In the genomic region with DNA sequence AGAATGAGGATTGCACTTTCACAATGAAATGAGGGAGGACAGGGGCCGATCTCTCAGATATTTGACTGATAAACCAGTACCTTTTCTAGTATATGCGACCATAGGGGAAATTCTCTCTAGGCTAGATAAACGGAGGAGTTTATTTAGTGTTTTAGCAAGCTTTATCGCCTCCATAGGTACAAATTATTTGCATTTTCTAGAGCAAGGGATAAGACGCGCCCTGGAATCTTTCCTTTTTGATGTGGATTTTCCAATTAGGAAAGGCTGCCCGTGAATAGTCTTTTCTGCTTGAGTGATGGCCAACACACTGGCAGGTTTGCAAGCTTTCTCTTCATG, we compare ENCODE assay signal across 8 cellular contexts. TPM values are rescaled to one million over a fixed set of nuclear protein-coding genes. Genes with fewer than 3 reads are reported as not detected.
DNase-seq lines count a peak whose midpoint lies in the region; ATAC-seq, FAIRE-seq and TF ChIP-seq lines count a peak whose summit lies in the region.

No MANE protein-coding gene starts in this region.

- H3K4me3 Mint-ChIP-seq in astrocyte (ENCODE audit: unreplicated experiment) (peak overlapping the region; percentile 97), memory B cell (peak overlapping the region; percentile 94)

- TF ChIP-seq POLR2A in uterus (IDR thresholded peaks at IDR 0.05): no peak

- H3K27ac ChIP-seq in left ventricle myocardium inferior (replicated peaks) (peak overlapping the region; percentile 64), astrocyte (ENCODE audit: low read depth, low read length) (no peak overlapping the region), uterus (peak overlapping the region in 1 of 2 donors; percentile 81)

- intact Hi-C loops in left ventricle myocardium inferior (cut with micrococcal nuclease) (no loop called here), cardiac septum (cut with DNase I) (loop anchor here (10.0 kb wide), 1 partner anchor 695 kb away; no protein-coding TSS in a partner anchor), uterus (cut with DNase I; ENCODE audit: low total_unique reads) (no loop called here)

- H3K9me3 ChIP-seq in left ventricle myocardium inferior (replicated peaks): no peaks in the 10 kb centered on the region
- no peaks in the 10 kb centered on the region for H3K9me3 ChIP-seq in astrocyte (ENCODE audit: insufficient read depth, low read depth, low read length)
- no peaks in the 10 kb centered on the region for H3K9me3 ChIP-seq in uterus

- peak overlapping the region; percentile 83 for H3K4me3 ChIP-seq in left ventricle myocardium inferior
- peak overlapping the region; percentile 94 for H3K4me3 ChIP-seq in astrocyte (ENCODE audit: insufficient read depth, low read depth, low read length)
- H3K4me3 ChIP-seq in uterus: peak overlapping the region; percentile 69 to 77

- no peak for FAIRE-seq in astrocyte (lab: Jason Lieb, UNC)

- TF ChIP-seq CTCF in left ventricle myocardium inferior (IDR thresholded peaks at IDR 0.05; ENCODE audit: borderline replicate concordance) (no peak), astrocyte (IDR thresholded peaks at IDR 0.05; ENCODE audit: insufficient read depth, low read depth, low read length) (no peak), uterus (IDR thresholded peaks at IDR 0.05) (no peak)

- H4K20me1 ChIP-seq in astrocyte (ENCODE audit: insufficient read depth, low read length): no peaks in the 10 kb centered on the region

- H3K4me1 ChIP-seq in left ventricle myocardium inferior: peaks cover 16% of the 10 kb centered on the region
- peaks cover 6% of the 10 kb centered on the region for H3K4me1 ChIP-seq in astrocyte (ENCODE audit: insufficient read depth, low read length)
- H3K4me1 ChIP-seq in uterus: no peaks in the 10 kb centered on the region

- H3K4me2 ChIP-seq in astrocyte (ENCODE audit: low read length): peak overlapping the region; percentile 96

- H3K9me3 Mint-ChIP-seq in astrocyte (ENCODE audit: unreplicated experiment): no peaks in the 10 kb centered on the region
- no peaks in the 10 kb centered on the region for H3K9me3 Mint-ChIP-seq in memory B cell

- H3K27me3 ChIP-seq in left ventricle myocardium inferior (ENCODE audit: low read depth): no peaks in the 10 kb centered on the region
- no peaks in the 10 kb centered on the region for H3K27me3 ChIP-seq in astrocyte (ENCODE audit: insufficient read depth, low read length)
- no peaks in the 10 kb centered on the region for H3K27me3 ChIP-seq in uterus

- DNase-seq in left ventricle myocardium inferior (no peak), cardiac septum (ENCODE audit: low spot score) (no peak), astrocyte (ENCODE audit: low read depth) (no peak), memory B cell (ENCODE audit: low spot score in 2 of 2) (no peak), uterus (no peak), NCI-H2081 treated with DMSO at 0.1 percent for 48 hours (lab: John Stamatoyannopoulos, UW) (no peak)
- no peak for DNase-seq in activated CD8-positive, alpha-beta memory T cell treated with anti-CD3 and anti-CD28 coated beads, Interleukin-2, amount 50 U/mL, for 4 hours

- no peak overlapping the region for H3K27ac Mint-ChIP-seq in astrocyte (ENCODE audit: unreplicated experiment)
- no peak overlapping the region for H3K27ac Mint-ChIP-seq in memory B cell

- peak overlapping the region; percentile 81 for H3K9ac ChIP-seq in astrocyte (ENCODE audit: low read length)

- H2AFZ ChIP-seq in astrocyte (ENCODE audit: low read depth, low read length): peak overlapping the region; percentile 100

- no peaks in the 10 kb centered on the region for H3K79me2 ChIP-seq in astrocyte (ENCODE audit: insufficient read depth, low read length)

- ATAC-seq in memory B cell (ENCODE audit: low read depth) (no peak), GM19463 (IDR thresholded peaks at IDR 0.05; ENCODE audit: unreplicated experiment) (no peak)

- H3K27me3 Mint-ChIP-seq in astrocyte (ENCODE audit: low read depth, unreplicated experiment) (no peaks in the 10 kb centered on the region), memory B cell (no peaks in the 10 kb centered on the region)

- H3K36me3 ChIP-seq in left ventricle myocardium inferior: peaks cover 1% of the 10 kb centered on the region
- no peaks in the 10 kb centered on the region for H3K36me3 ChIP-seq in astrocyte (ENCODE audit: insufficient read depth, low read length)
- H3K36me3 ChIP-seq in uterus: no peaks in the 10 kb centered on the region

- H3K4me1 Mint-ChIP-seq in astrocyte (ENCODE audit: low read depth, unreplicated experiment): no peaks in the 10 kb centered on the region
- peaks cover 7% of the 10 kb centered on the region for H3K4me1 Mint-ChIP-seq in memory B cell

- no peaks in the 10 kb centered on the region for H3K36me3 Mint-ChIP-seq in astrocyte (ENCODE audit: low read depth, unreplicated experiment)
- H3K36me3 Mint-ChIP-seq in memory B cell: no peaks in the 10 kb centered on the region

RNA-seq across cellular contexts. Expression of a gene that starts 0.4 kb away (rescaled TPM):
- total RNA-seq in left ventricle myocardium inferior: 2.9 TPM
- 1.2 TPM for total RNA-seq in cardiac septum
- total RNA-seq in astrocyte: 4.2 and 4.7 TPM in 2 replicates
- 1 to 10 TPM in 2 of 4 donors, under 1 TPM in 2; 0.51 to 1.9 (median 1.2) TPM for total RNA-seq in uterus

RNA-seq across cellular contexts. Expression of a gene that starts 10.1 kb away (rescaled TPM):
- total RNA-seq in left ventricle myocardium inferior (11.1 TPM), cardiac septum (8.9 TPM), astrocyte (19.5 and 19.7 TPM in 2 replicates), uterus (10 to 100 TPM in 3 of 4 donors, 1 to 10 TPM in 1; 2.6 to 22.2 (median 13.1) TPM)
